In genomic region chr2:152171733-152172132, GRCh38 we compare ENCODE assay signal across 12 cellular contexts. TPM values are rescaled to one million over a fixed set of nuclear protein-coding genes. Genes with fewer than 3 reads are reported as not detected.
DNase-seq lines count a peak whose midpoint lies in the region; ATAC-seq and TF ChIP-seq lines count a peak whose summit lies in the region.
"Had no signal": no experiment of that assay in that cellular context is flagged by ENCODE, and none has a peak within 500 bp of the region (broad histone marks: within the 10 kb centered on the region; RNA-seq: fewer than 3 reads in every experiment).

No MANE protein-coding gene starts in this region.

- H3K36me3 Mint-ChIP-seq in endothelial cell (ENCODE audit: low read depth, unreplicated experiment) (peaks cover 8% of the 10 kb centered on the region), natural killer cell (no peaks in the 10 kb centered on the region)
- peaks cover 6% of the 10 kb centered on the region for H3K36me3 Mint-ChIP-seq in activated CD4-positive, alpha-beta memory T cell treated with anti-CD3 and anti-CD28 coated beads for 36 hours

- H3K4me3 ChIP-seq in ACC112 (ENCODE audit: low read depth, low read length) = peak overlapping the region; percentile 33
- H3K4me3 ChIP-seq in BE2C (ENCODE audit: low read depth, low read length) = no peak overlapping the region
- H3K4me3 ChIP-seq: BLaER1 had no signal

- H2AFZ ChIP-seq in ACC112 (ENCODE audit: low read length, unreplicated experiment) = peak overlapping the region; percentile 3

- H3K79me2 ChIP-seq in ACC112 (ENCODE audit: control insufficient read depth, insufficient read depth, low read length, unreplicated experiment) = peaks cover 67% of the 10 kb centered on the region

- intact Hi-C loops in natural killer cell (cut with micrococcal nuclease) = no loop called here
- intact Hi-C loops in activated CD4-positive, alpha-beta memory T cell treated with anti-CD3 and anti-CD28 coated beads for 36 hours (cut with micrococcal nuclease) = loop anchor here (10.0 kb wide), 1 partner anchor 887 kb away; the partner anchor contains the start of gene NMI

- CTCF ChIA-PET in activated CD4-positive, alpha-beta memory T cell treated with anti-CD3 and anti-CD28 coated beads for 36 hours (lab: Charles Lee) = interaction anchor here (1.3 kb wide), 2 partner anchors 146 to 464 kb away, joined by 3 to 5 read pairs; no protein-coding TSS in a partner anchor

- no peaks in the 10 kb centered on the region for H3K9me3 ChIP-seq in BE2C
- H3K9me3 ChIP-seq: BLaER1 had no signal

- ATAC-seq in natural killer cell = no peak
- ATAC-seq: activated CD8-positive, alpha-beta T cell treated with anti-CD3 and anti-CD28 coated beads for 36 hours had no signal

- H3K27ac Mint-ChIP-seq in endothelial cell (ENCODE audit: unreplicated experiment) (peak overlapping the region; percentile 5), natural killer cell (peak overlapping the region; percentile 59 to 77)
- H3K27ac Mint-ChIP-seq in activated CD4-positive, alpha-beta memory T cell treated with anti-CD3 and anti-CD28 coated beads for 36 hours = no peak overlapping the region
- H3K27ac Mint-ChIP-seq: activated CD8-positive, alpha-beta T cell treated with anti-CD3 and anti-CD28 coated beads for 36 hours had no signal

- H3K36me3 ChIP-seq in ACC112 (ENCODE audit: insufficient read depth, low read length) (no peaks in the 10 kb centered on the region), BE2C (no peaks in the 10 kb centered on the region)

- TF ChIP-seq CTCF in endothelial cell (IDR thresholded peaks at IDR 0.05; ENCODE audit: unreplicated experiment) (no peak), natural killer cell (IDR thresholded peaks at IDR 0.05) (no peak), BE2C (IDR thresholded peaks at IDR 0.05; ENCODE audit: low read depth, low read length) (no peak)

- no peak overlapping the region for H3K4me3 Mint-ChIP-seq in endothelial cell (ENCODE audit: unreplicated experiment)
- no peak overlapping the region for H3K4me3 Mint-ChIP-seq in natural killer cell
- no peak overlapping the region for H3K4me3 Mint-ChIP-seq in activated CD4-positive, alpha-beta memory T cell treated with anti-CD3 and anti-CD28 coated beads for 36 hours
- H3K4me3 Mint-ChIP-seq: activated CD8-positive, alpha-beta T cell treated with anti-CD3 and anti-CD28 coated beads for 36 hours had no signal

- DNase-seq in MV-4-11 (lab: John Stamatoyannopoulos, UW) (peak; percentile 2), endothelial cell (ENCODE audit: low spot score) (no peak), natural killer cell (no peak), 8988T (no peak), BE2C (no peak), OCI-M2 (lab: John Stamatoyannopoulos, UW; ENCODE audit: unreplicated experiment) (no peak)
- no peak for DNase-seq in activated CD4-positive, alpha-beta memory T cell treated with anti-CD3 and anti-CD28 coated beads for 36 hours
- DNase-seq: activated CD8-positive, alpha-beta T cell treated with anti-CD3 and anti-CD28 coated beads for 36 hours; cerebellar nuclear complex; RPMI8226 had no signal

- H3K4me1 ChIP-seq in ACC112 (ENCODE audit: control insufficient read depth, insufficient read depth, low read length, unreplicated experiment) (peaks cover 38% of the 10 kb centered on the region), BE2C (no peaks in the 10 kb centered on the region)

- H3K9me3 Mint-ChIP-seq in endothelial cell (ENCODE audit: unreplicated experiment) (no peaks in the 10 kb centered on the region), natural killer cell (no peaks in the 10 kb centered on the region)
- no peaks in the 10 kb centered on the region for H3K9me3 Mint-ChIP-seq in activated CD4-positive, alpha-beta memory T cell treated with anti-CD3 and anti-CD28 coated beads for 36 hours

- H3K27me3 Mint-ChIP-seq in endothelial cell (ENCODE audit: unreplicated experiment) = peaks cover 2% of the 10 kb centered on the region
- no peaks in the 10 kb centered on the region for H3K27me3 Mint-ChIP-seq in natural killer cell (ENCODE audit: low read depth in 2 of 2)
- no peaks in the 10 kb centered on the region for H3K27me3 Mint-ChIP-seq in activated CD4-positive, alpha-beta memory T cell treated with anti-CD3 and anti-CD28 coated beads for 36 hours
- H3K27me3 Mint-ChIP-seq: activated CD8-positive, alpha-beta T cell treated with anti-CD3 and anti-CD28 coated beads for 36 hours had no signal

- no peaks in the 10 kb centered on the region for H3K27me3 ChIP-seq in ACC112 (ENCODE audit: insufficient read depth, low read length)
- H3K27me3 ChIP-seq in BE2C = no peaks in the 10 kb centered on the region
- H3K27me3 ChIP-seq: BLaER1 had no signal

- peak overlapping the region; percentile 56 for H3K27ac ChIP-seq in ACC112 (ENCODE audit: low read depth, low read length)
- H3K27ac ChIP-seq: BLaER1 had no signal

- POLR2A ChIA-PET in activated CD4-positive, alpha-beta memory T cell treated with anti-CD3 and anti-CD28 coated beads for 36 hours (lab: Charles Lee) = no interaction called here

- H3K4me1 Mint-ChIP-seq in endothelial cell (ENCODE audit: unreplicated experiment) (peaks cover 12% of the 10 kb centered on the region), natural killer cell (peaks cover 56 to 70% of the 10 kb centered on the region in 2 donors)
- peaks cover 50% of the 10 kb centered on the region for H3K4me1 Mint-ChIP-seq in activated CD4-positive, alpha-beta memory T cell treated with anti-CD3 and anti-CD28 coated beads for 36 hours (ENCODE audit: low read depth)

RNA-seq across cellular contexts. Expression of gene STAM2, which starts 3.8 kb away (rescaled TPM):
- 22.9 TPM for total RNA-seq in endothelial cell (ENCODE audit: unreplicated experiment)
- 10 to 100 TPM; 18.7 to 23.1 (median 19.2) TPM for total RNA-seq in natural killer cell
- polyA plus RNA-seq in BE2C (2012; ENCODE audit: insufficient read depth, insufficient read length, low read depth) = 4.9 TPM
- 10 to 100 TPM; 16.4 to 17.6 TPM for total RNA-seq in activated CD4-positive, alpha-beta memory T cell treated with anti-CD3 and anti-CD28 coated beads for 36 hours
